In genomic region chr7:1144269-1144771, GRCh38 we compare ENCODE assay signal across 8 cellular contexts. TPM values are rescaled to one million over a fixed set of nuclear protein-coding genes. Genes with fewer than 3 reads are reported as not detected.
DNase-seq lines count a peak whose midpoint lies in the region; ATAC-seq and TF ChIP-seq lines count a peak whose summit lies in the region.

No MANE protein-coding gene starts in this region.

- peaks cover 0 to 6% (median 0%) of the 10 kb centered on the region in 3 donors for H3K4me1 ChIP-seq in esophagus squamous epithelium

- peaks cover 0 to 4% (median under 1%) of the 10 kb centered on the region in 3 donors for H3K36me3 ChIP-seq in esophagus squamous epithelium

- peak overlapping the region; percentile 34 for H3K27ac Mint-ChIP-seq in progenitor cell of endocrine pancreas

- no peak overlapping the region for H3K4me3 Mint-ChIP-seq in progenitor cell of endocrine pancreas (ENCODE audit: low read depth)

- TF ChIP-seq CTCF in GM12875 (IDR thresholded peaks at IDR 0.05; ENCODE audit: borderline replicate concordance, insufficient read depth, low read depth, low read length) = 0 out of 2 replicates have a peak, but pooled peaks have one; percentile 20
- peak in 5 of 6 experiments; percentile 21 to 57 (median 27) for TF ChIP-seq CTCF in esophagus squamous epithelium (IDR thresholded peaks at IDR 0.05)
- TF ChIP-seq CTCF in progenitor cell of endocrine pancreas (IDR thresholded peaks at IDR 0.05; ENCODE audit: unreplicated experiment) = peak; percentile 26

- no peak for ATAC-seq in HG02678 (IDR thresholded peaks at IDR 0.05; ENCODE audit: unreplicated experiment)

- WGBS in esophagus squamous epithelium, 2 donors = 26 to 39% methylated on average over 7 to 8 of the region's 23 CpGs

- H3K27me3 Mint-ChIP-seq in progenitor cell of endocrine pancreas = no peaks in the 10 kb centered on the region

- H3K27me3 ChIP-seq in esophagus squamous epithelium = no peaks in the 10 kb centered on the region

- no peak overlapping the region for H3K27ac ChIP-seq in esophagus squamous epithelium

- TF ChIP-seq POLR2A in esophagus squamous epithelium (IDR thresholded peaks at IDR 0.05) = no peak

- intact Hi-C loops in esophagus squamous epithelium (cut with DNase I) = no loop called here

- no peaks in the 10 kb centered on the region for H3K9me3 Mint-ChIP-seq in progenitor cell of endocrine pancreas (ENCODE audit: low read depth)

- no peaks in the 10 kb centered on the region for H3K9me3 ChIP-seq in esophagus squamous epithelium

- no peaks in the 10 kb centered on the region for H3K4me1 Mint-ChIP-seq in progenitor cell of endocrine pancreas (ENCODE audit: low read depth)

- H3K36me3 Mint-ChIP-seq in progenitor cell of endocrine pancreas (ENCODE audit: insufficient read depth) = peaks cover 3% of the 10 kb centered on the region

- CTCF ChIA-PET in HEK293T (lab: Yijun Ruan, JAX) = interaction anchor here (1.1 to 1.2 kb wide), 2 partner anchors 33 to 151 kb away, joined by 3 read pairs; no protein-coding TSS in a partner anchor

- peak overlapping the region; percentile 15 for H3K4me3 ChIP-seq in GM12875 (ENCODE audit: low read depth, low read length)
- H3K4me3 ChIP-seq in esophagus squamous epithelium = no peak overlapping the region

- POLR2A ChIA-PET in HEK293T (lab: Yijun Ruan, JAX) = no interaction called here

- peak; percentile 48 for DNase-seq in NOMO-1 treated with DMSO at 0.1 percent for 48 hours (lab: John Stamatoyannopoulos, UW; ENCODE audit: unreplicated experiment)
- no peak for DNase-seq in esophagus squamous epithelium (lab: John Stamatoyannopoulos, UW)
- no peak for DNase-seq in progenitor cell of endocrine pancreas (ENCODE audit: low spot score, unreplicated experiment)
- DNase-seq in HEK293T (ENCODE audit: extremely low spot score) = no peak
- no peak for DNase-seq in activated gamma-delta T cell treated with Interleukin-2 at 50 U/mL for 16 hours
- DNase-seq in DMS79 treated with DMSO at 0.1 percent for 48 hours (lab: John Stamatoyannopoulos, UW) = no peak

TF ChIP-seq in HEK293T, 16 proteins besides CTCF, POLR2A, EP300 and RAD21:
- TF ChIP-seq TARDBP (IDR thresholded peaks at IDR 0.05) (no peak), SP1 (IDR thresholded peaks at IDR 0.05) (no peak), ARNT (IDR thresholded peaks at IDR 0.05) (no peak), BHLHE40 (IDR thresholded peaks at IDR 0.05; ENCODE audit: borderline replicate concordance) (no peak), SUZ12 (IDR thresholded peaks at IDR 0.05) (no peak), NFRKB (IDR thresholded peaks at IDR 0.05) (no peak), HDGF (IDR thresholded peaks at IDR 0.05; ENCODE audit: borderline replicate concordance) (no peak), ELF4 (IDR thresholded peaks at IDR 0.05) (no peak)

RNA-seq across cellular contexts. Expression of gene ZFAND2A, which starts 15.7 kb away (rescaled TPM):
- total RNA-seq in esophagus squamous epithelium (10 to 100 TPM in 3 of 4 donors, 1 to 10 TPM in 1; 6.4 to 23.3 (median 14.0) TPM), progenitor cell of endocrine pancreas (14.1 and 16.8 TPM in 2 replicates)

RNA-seq across cellular contexts. Expression of gene GPER1, which starts 56.4 kb away (rescaled TPM):
- total RNA-seq in esophagus squamous epithelium (1 to 10 TPM in 3 of 4 donors, under 1 TPM in 1; 0.87 to 2.3 (median 1.5) TPM), progenitor cell of endocrine pancreas (0.50 and 0.64 TPM in 2 replicates)
